29 cellular contexts compared by ENCODE assay signal in the genomic region with DNA sequence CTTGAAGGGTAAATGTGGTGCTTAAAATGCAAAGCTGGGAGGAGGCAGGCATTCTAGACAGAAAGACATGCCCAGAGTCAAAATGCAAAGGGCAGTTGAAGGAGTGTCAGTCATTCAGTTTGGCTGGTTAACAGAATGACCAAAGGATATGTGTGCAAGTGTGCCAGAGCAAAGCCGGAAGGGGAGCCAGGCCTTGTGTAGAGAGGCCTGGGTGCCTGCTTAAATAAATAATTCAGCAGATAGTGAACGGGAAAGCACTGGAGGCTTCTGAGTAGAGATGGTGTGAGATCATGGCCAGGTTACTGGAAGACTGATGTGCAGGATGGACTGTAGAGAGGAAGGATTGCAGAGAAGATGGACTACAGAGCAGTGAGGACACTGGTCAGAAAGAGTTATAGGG.
"Had no signal": no experiment of that assay in that cellular context is flagged by ENCODE, and none has a peak within 500 bp of the region (broad histone marks: within the 10 kb centered on the region; RNA-seq: fewer than 3 reads in every experiment).

No MANE protein-coding gene starts in this region.

- ATAC-seq: effector memory CD8-positive, alpha-beta T cell; esophagus mucosa; gastrocnemius medialis; heart right ventricle; left colon; left lung; left ventricle myocardium superior; lower lobe of right lung; mucosa of descending colon had no signal

- H3K4me1 ChIP-seq: colonic mucosa, left lung, lower lobe of right lung had no signal

- H3K27ac Mint-ChIP-seq: dendritic cell treated with granulocyte-macrophage colony-stimulating factor and Interleukin-4, amounts not matched to agents 40 ng/mL and 50 ng/mL, for 4 days; effector memory CD8-positive, alpha-beta T cell; endodermal cell; mesothelial cell of epicardium; naive B cell had no signal

- FAIRE-seq: endometrium, islet of Langerhans, keratinocyte had no signal

- H3K36me3 ChIP-seq: colonic mucosa, esophagus squamous epithelium, gastrocnemius medialis, heart right ventricle, left lung, lower lobe of right lung had no signal

- H3K4me3 Mint-ChIP-seq: dendritic cell treated with granulocyte-macrophage colony-stimulating factor and Interleukin-4, amounts not matched to agents 40 ng/mL and 50 ng/mL, for 4 days; effector memory CD8-positive, alpha-beta T cell; endodermal cell; mesothelial cell of epicardium; naive B cell had no signal

- H3K9me3 ChIP-seq: colonic mucosa, esophagus squamous epithelium, gastrocnemius medialis, heart right ventricle, left lung, lower lobe of right lung, mucosa of descending colon had no signal

- H3K27me3 Mint-ChIP-seq: dendritic cell treated with granulocyte-macrophage colony-stimulating factor and Interleukin-4, amounts not matched to agents 40 ng/mL and 50 ng/mL, for 4 days; effector memory CD8-positive, alpha-beta T cell; naive B cell had no signal

- H3K4me1 Mint-ChIP-seq: endodermal cell, naive B cell had no signal

- H3K4me3 ChIP-seq: colonic mucosa, esophagus squamous epithelium, gastrocnemius medialis, heart right ventricle, left lung, lower lobe of right lung, mucosa of descending colon had no signal

- DNase-seq: colonic mucosa; cortex of kidney; effector CD8-positive, alpha-beta T cell; effector memory CD8-positive, alpha-beta T cell; endodermal cell; erythroblast; esophagus squamous epithelium; foreskin fibroblast; foreskin melanocyte; gastrocnemius medialis; glutamatergic neuron; head of caudate nucleus; heart right ventricle; hippocampal formation; kidney glomerular epithelial cell; left colon; left lung; left ventricle myocardium superior; lower lobe of right lung; mesenchymal stem cell; mucosa of descending colon; naive B cell had no signal

- H3K9me3 Mint-ChIP-seq: dendritic cell treated with granulocyte-macrophage colony-stimulating factor and Interleukin-4, amounts not matched to agents 40 ng/mL and 50 ng/mL, for 4 days; endodermal cell had no signal

- H3K27ac ChIP-seq: colonic mucosa, epithelial cell of prostate, esophagus squamous epithelium, gastrocnemius medialis, heart right ventricle, left lung, lower lobe of right lung had no signal

- H3K36me3 Mint-ChIP-seq: mesothelial cell of epicardium, naive B cell had no signal
